Comparison of ENCODE assay signal across 9 cellular contexts in genomic region chr12:106759526-106760183, GRCh38. TPM values are rescaled to one million over a fixed set of nuclear protein-coding genes. Genes with fewer than 3 reads are reported as not detected.
DNase-seq lines count a peak whose midpoint lies in the region; ATAC-seq and TF ChIP-seq lines count a peak whose summit lies in the region.
"Had no signal": no experiment of that assay in that cellular context is flagged by ENCODE, and none has a peak within 500 bp of the region (broad histone marks: within the 10 kb centered on the region; RNA-seq: fewer than 3 reads in every experiment).

No MANE protein-coding gene starts in this region.

- H3K4me3 ChIP-seq in HUES48 (ENCODE audit: low read depth, low read length) (peak overlapping the region; percentile 24; the same call in 1 of the 2 replicates), esophagus muscularis mucosa (no peak overlapping the region)

- CTCF ChIA-PET in activated CD4-positive, alpha-beta T cell treated with anti-CD3 and anti-CD28 coated beads for 36 hours (lab: Charles Lee), result interaction anchor here (0.7 to 1.0 kb wide), 2 partner anchors 12 to 13 kb away, joined by 3 to 4 read pairs; no protein-coding TSS in a partner anchor

- H3K9me3 Mint-ChIP-seq in activated CD4-positive, alpha-beta T cell treated with anti-CD3 and anti-CD28 coated beads for 36 hours (ENCODE audit: low read depth), result no peaks in the 10 kb centered on the region

- TF ChIP-seq EP300 in esophagus muscularis mucosa (IDR thresholded peaks at IDR 0.05), result no peak

- no peaks in the 10 kb centered on the region for H3K27me3 Mint-ChIP-seq in activated CD4-positive, alpha-beta T cell treated with anti-CD3 and anti-CD28 coated beads for 36 hours

- no peak for TF ChIP-seq POLR2A in esophagus muscularis mucosa (IDR thresholded peaks at IDR 0.05; ENCODE audit: low read depth)

- peak overlapping the region; percentile 87 for H3K27ac Mint-ChIP-seq in activated CD4-positive, alpha-beta T cell treated with anti-CD3 and anti-CD28 coated beads for 36 hours

- H3K4me1 ChIP-seq in HUES48 (ENCODE audit: control insufficient read depth, insufficient read depth, low read length), result peaks cover 23% of the 10 kb centered on the region
- peaks cover 12 to 19% (median 17%) of the 10 kb centered on the region in 4 donors for H3K4me1 ChIP-seq in esophagus muscularis mucosa

- H3K36me3 ChIP-seq in HUES48 (ENCODE audit: control insufficient read depth, insufficient read depth, low read length), result no peaks in the 10 kb centered on the region
- H3K36me3 ChIP-seq in esophagus muscularis mucosa, result no peaks in the 10 kb centered on the region

- no peaks in the 10 kb centered on the region for H3K9me3 ChIP-seq in HUES48 (ENCODE audit: control insufficient read depth, insufficient read depth, low read length)
- H3K9me3 ChIP-seq in esophagus muscularis mucosa, result no peaks in the 10 kb centered on the region

- intact Hi-C loops in activated CD4-positive, alpha-beta T cell treated with anti-CD3 and anti-CD28 coated beads for 36 hours (cut with DNase I, micrococcal nuclease), result no loop called here
- intact Hi-C loops in esophagus muscularis mucosa (cut with DNase I), result no loop called here

- H3K4me1 Mint-ChIP-seq in activated CD4-positive, alpha-beta T cell treated with anti-CD3 and anti-CD28 coated beads for 36 hours, result peaks cover 18% of the 10 kb centered on the region

- peak overlapping the region; percentile 24 for H3K4me3 Mint-ChIP-seq in activated CD4-positive, alpha-beta T cell treated with anti-CD3 and anti-CD28 coated beads for 36 hours

- H3K27ac ChIP-seq in HUES48 (ENCODE audit: low read depth, low read length) (peak overlapping the region; percentile 78), esophagus muscularis mucosa (replicated peaks in 1 of 4) (peak overlapping the region; percentile 6 to 57 (median 47)), temporal lobe (ENCODE audit: low read depth, low read length) (peak overlapping the region; percentile 74)
- H3K27ac ChIP-seq: KMS-11 had no signal

- no peak overlapping the region for H3K9ac ChIP-seq in HUES48 (ENCODE audit: low read depth, low read length)
- H3K9ac ChIP-seq: KMS-11 had no signal

- TF ChIP-seq CTCF in esophagus muscularis mucosa (IDR thresholded peaks at IDR 0.05), result no peak

- WGBS in esophagus muscularis mucosa, result 81% methylated on average over 7 of the region's 7 CpGs

- peak; percentile 14 for ATAC-seq in activated CD4-positive, alpha-beta T cell treated with anti-CD3 and anti-CD28 coated beads for 36 hours
- no peak for ATAC-seq in HG03521 (IDR thresholded peaks at IDR 0.05; ENCODE audit: unreplicated experiment)

- no peak for DNase-seq in activated CD4-positive, alpha-beta T cell treated with anti-CD3 and anti-CD28 coated beads for 36 hours
- no peak for DNase-seq in activated CD4-positive, alpha-beta T cell treated with anti-CD3 and anti-CD28 coated beads, Interleukin-2, amount 50 U/mL, for 4 hours
- no peak for DNase-seq in esophagus muscularis mucosa (ENCODE audit: extremely low spot score)
- DNase-seq in NCI-H510A (lab: John Stamatoyannopoulos, UW), result no peak
- no peak for DNase-seq in EL

- no peaks in the 10 kb centered on the region for H3K36me3 Mint-ChIP-seq in activated CD4-positive, alpha-beta T cell treated with anti-CD3 and anti-CD28 coated beads for 36 hours (ENCODE audit: low read depth)

- no peaks in the 10 kb centered on the region for H3K27me3 ChIP-seq in HUES48 (ENCODE audit: control insufficient read depth, insufficient read depth, low read length)
- no peaks in the 10 kb centered on the region for H3K27me3 ChIP-seq in esophagus muscularis mucosa

- POLR2A ChIA-PET in activated CD4-positive, alpha-beta T cell treated with anti-CD3 and anti-CD28 coated beads for 36 hours (lab: Charles Lee), result no interaction called here

RNA-seq across cellular contexts. Expression of gene RIC8B, which starts 14.8 kb away (rescaled TPM):
- total RNA-seq in activated CD4-positive, alpha-beta T cell treated with anti-CD3 and anti-CD28 coated beads for 36 hours, result 10 to 100 TPM; 10.7 to 11.3 TPM
- total RNA-seq in esophagus muscularis mucosa (10 to 100 TPM; 13.8 to 19.1 (median 15.3) TPM), temporal lobe (23.4 TPM)
